ENCODE assay signal across 12 cellular contexts in genomic region chr5:32297181-32298055, GRCh38. TPM values are rescaled to one million over a fixed set of nuclear protein-coding genes. Genes with fewer than 3 reads are reported as not detected.
DNase-seq lines count a peak whose midpoint lies in the region; ATAC-seq and TF ChIP-seq lines count a peak whose summit lies in the region.
"Had no signal": no experiment of that assay in that cellular context is flagged by ENCODE, and none has a peak within 500 bp of the region (broad histone marks: within the 10 kb centered on the region; RNA-seq: fewer than 3 reads in every experiment).

No MANE protein-coding gene starts in this region.

- no peaks in the 10 kb centered on the region for H4K20me1 ChIP-seq in MM.1S (ENCODE audit: insufficient read depth, low read length)

- no peak overlapping the region for H3K9ac ChIP-seq in MM.1S (ENCODE audit: low read length)

- no peaks in the 10 kb centered on the region for H3K9me2 ChIP-seq in MM.1S (replicated peaks; ENCODE audit: insufficient read depth, low read length)

- H3K27me3 ChIP-seq in MM.1S (replicated peaks; ENCODE audit: insufficient read depth, low read length): no peaks in the 10 kb centered on the region

- DNase-seq in MM.1S (no peak), chondrocyte (ENCODE audit: low spot score) (no peak), neural crest cell (ENCODE audit: low read depth, low spot score) (no peak), NCI-H2029 treated with DMSO at 0.1 percent for 48 hours (lab: John Stamatoyannopoulos, UW) (no peak)
- no peak for DNase-seq in activated effector memory CD4-positive, alpha-beta T cell treated with Interleukin-2 at 50 U/mL for 16 hours
- DNase-seq: KBM-7, NCI-H2081, T-cell had no signal

- H3F3A ChIP-seq in MM.1S (ENCODE audit: insufficient read depth, low read length): peaks cover 10% of the 10 kb centered on the region; the same call in 1 of the 2 replicates

- H3K27ac ChIP-seq in MM.1S (ENCODE audit: low read length): peak overlapping the region; percentile 13; the same call in 1 of the 2 replicates
- H3K27ac ChIP-seq: thoracic aorta had no signal

- H2AFZ ChIP-seq in MM.1S (ENCODE audit: low read length): no peak overlapping the region

- H3K79me2 ChIP-seq in MM.1S (ENCODE audit: low read length): peaks cover 95% of the 10 kb centered on the region

- no peaks in the 10 kb centered on the region for H3K27me3 Mint-ChIP-seq in chondrocyte (ENCODE audit: low read depth)
- no peaks in the 10 kb centered on the region for H3K27me3 Mint-ChIP-seq in neural crest cell (ENCODE audit: low read depth)
- H3K27me3 Mint-ChIP-seq: T-cell had no signal

- peaks cover 10% of the 10 kb centered on the region for H3K36me3 Mint-ChIP-seq in chondrocyte (ENCODE audit: low read depth)
- H3K36me3 Mint-ChIP-seq in neural crest cell (ENCODE audit: low read depth): peaks cover 18% of the 10 kb centered on the region

- no peaks in the 10 kb centered on the region for H3K9me3 ChIP-seq in MM.1S (replicated peaks; ENCODE audit: insufficient read depth, low read length)
- H3K9me3 ChIP-seq: thoracic aorta had no signal

- peak; percentile 8 for ATAC-seq in GM21423 (IDR thresholded peaks at IDR 0.05; ENCODE audit: unreplicated experiment)
- no peak for ATAC-seq in HG02840 (IDR thresholded peaks at IDR 0.05; ENCODE audit: low FRiP score, unreplicated experiment)
- ATAC-seq in HG03565 (IDR thresholded peaks at IDR 0.05; ENCODE audit: unreplicated experiment): no peak
- ATAC-seq: T-cell had no signal

- peak overlapping the region; percentile 78 for H3K27ac Mint-ChIP-seq in chondrocyte (ENCODE audit: unreplicated experiment)
- peak overlapping the region; percentile 79 for H3K27ac Mint-ChIP-seq in neural crest cell (ENCODE audit: unreplicated experiment)

- H3K36me3 ChIP-seq in MM.1S (replicated peaks; ENCODE audit: insufficient read depth, low read length): 0 out of 2 replicates have a peak, but pooled peaks cover 2% of the 10 kb centered on the region

- H3K4me1 ChIP-seq in MM.1S (ENCODE audit: low read length): peaks cover 41% of the 10 kb centered on the region

- TF ChIP-seq CTCF in MM.1S (IDR thresholded peaks at IDR 0.05; ENCODE audit: low read length) (no peak), chondrocyte (IDR thresholded peaks at IDR 0.05) (no peak), neural crest cell (conservative IDR thresholded peaks at IDR 0.05) (no peak)

- H3K4me2 ChIP-seq in MM.1S (ENCODE audit: low read depth, low read length): no peak overlapping the region

- no peak overlapping the region for H3K4me3 Mint-ChIP-seq in chondrocyte (ENCODE audit: unreplicated experiment)
- no peak overlapping the region for H3K4me3 Mint-ChIP-seq in neural crest cell
- H3K4me3 Mint-ChIP-seq: T-cell had no signal

- H3K4me1 Mint-ChIP-seq in chondrocyte (ENCODE audit: low read depth): peaks cover 22% of the 10 kb centered on the region
- peaks cover 8% of the 10 kb centered on the region for H3K4me1 Mint-ChIP-seq in neural crest cell

- H3K9me3 Mint-ChIP-seq in chondrocyte (ENCODE audit: low read depth) (no peaks in the 10 kb centered on the region), neural crest cell (no peaks in the 10 kb centered on the region)
- H3K9me3 Mint-ChIP-seq: T-cell had no signal

- H3K4me3 ChIP-seq in MM.1S (ENCODE audit: low read length): no peak overlapping the region
- H3K4me3 ChIP-seq: thoracic aorta had no signal

RNA-seq across cellular contexts. Expression of gene MTMR12, which starts 15.3 kb away (rescaled TPM):
- 19.0 to 20.4 TPM (median 19.8 TPM) in 3 replicates for total RNA-seq in chondrocyte
- 23.5 and 28.1 TPM in 2 replicates for total RNA-seq in neural crest cell
